1 cellular context compared by ENCODE assay signal in the genomic region with DNA sequence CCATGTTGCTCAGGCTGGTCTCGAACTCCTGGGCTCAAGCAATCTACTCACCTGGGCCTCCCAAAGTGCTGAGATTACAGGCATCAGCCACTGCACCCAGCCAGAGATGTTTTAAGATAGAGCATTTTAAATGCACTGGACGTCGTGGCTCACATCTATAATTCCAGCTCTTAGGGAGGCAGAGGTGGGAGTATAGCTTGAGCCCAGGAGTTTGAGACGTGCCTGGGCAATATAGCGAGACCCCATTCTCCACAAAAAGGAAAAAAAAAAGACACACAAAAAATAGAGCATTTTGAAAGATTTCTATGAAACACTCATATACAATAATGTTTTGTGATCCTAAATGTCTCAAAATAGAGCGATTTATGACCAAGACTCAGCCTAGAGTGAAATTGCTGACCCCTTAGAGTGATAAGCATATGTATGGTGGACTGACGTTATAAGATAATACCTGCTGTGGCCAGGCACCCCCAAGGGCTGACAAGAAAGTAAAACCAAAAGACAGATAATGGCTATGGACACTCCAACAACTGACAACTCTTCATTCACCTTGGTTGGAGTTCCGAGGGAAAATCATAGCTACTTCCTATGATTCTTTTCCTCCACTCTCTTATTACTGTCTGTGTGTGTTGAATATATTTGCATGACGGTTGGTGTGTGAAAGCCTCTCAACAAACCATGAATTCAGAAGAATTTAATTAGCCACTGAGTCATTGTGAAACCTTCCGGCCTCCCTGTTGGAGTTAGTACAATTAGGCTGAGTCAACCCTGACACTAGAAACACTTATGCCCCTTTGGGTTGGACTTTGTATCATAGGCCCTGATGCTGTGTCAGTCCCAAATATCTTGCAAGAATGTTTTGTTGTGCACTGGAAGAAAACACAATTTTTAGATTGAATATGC.
TF ChIP-seq lines count a peak whose summit lies in the region.

No MANE protein-coding gene starts in this region.

TF ChIP-seq in K562, 482 proteins besides CTCF, POLR2A, EP300 and RAD21 (continued from another document and continues in another):
- peak in 1 of 2 experiments; percentile 63; a peak in 1 of 4 replicates for TF ChIP-seq TBL1XR1 (IDR thresholded peaks at IDR 0.05; ENCODE audit: low read length in 2 of 2)
- TF ChIP-seq RBM25 (IDR thresholded peaks at IDR 0.05; ENCODE audit: low read depth, low read length, severe bottlenecking), result peak; percentile 67
- TF ChIP-seq, protein P1, sequence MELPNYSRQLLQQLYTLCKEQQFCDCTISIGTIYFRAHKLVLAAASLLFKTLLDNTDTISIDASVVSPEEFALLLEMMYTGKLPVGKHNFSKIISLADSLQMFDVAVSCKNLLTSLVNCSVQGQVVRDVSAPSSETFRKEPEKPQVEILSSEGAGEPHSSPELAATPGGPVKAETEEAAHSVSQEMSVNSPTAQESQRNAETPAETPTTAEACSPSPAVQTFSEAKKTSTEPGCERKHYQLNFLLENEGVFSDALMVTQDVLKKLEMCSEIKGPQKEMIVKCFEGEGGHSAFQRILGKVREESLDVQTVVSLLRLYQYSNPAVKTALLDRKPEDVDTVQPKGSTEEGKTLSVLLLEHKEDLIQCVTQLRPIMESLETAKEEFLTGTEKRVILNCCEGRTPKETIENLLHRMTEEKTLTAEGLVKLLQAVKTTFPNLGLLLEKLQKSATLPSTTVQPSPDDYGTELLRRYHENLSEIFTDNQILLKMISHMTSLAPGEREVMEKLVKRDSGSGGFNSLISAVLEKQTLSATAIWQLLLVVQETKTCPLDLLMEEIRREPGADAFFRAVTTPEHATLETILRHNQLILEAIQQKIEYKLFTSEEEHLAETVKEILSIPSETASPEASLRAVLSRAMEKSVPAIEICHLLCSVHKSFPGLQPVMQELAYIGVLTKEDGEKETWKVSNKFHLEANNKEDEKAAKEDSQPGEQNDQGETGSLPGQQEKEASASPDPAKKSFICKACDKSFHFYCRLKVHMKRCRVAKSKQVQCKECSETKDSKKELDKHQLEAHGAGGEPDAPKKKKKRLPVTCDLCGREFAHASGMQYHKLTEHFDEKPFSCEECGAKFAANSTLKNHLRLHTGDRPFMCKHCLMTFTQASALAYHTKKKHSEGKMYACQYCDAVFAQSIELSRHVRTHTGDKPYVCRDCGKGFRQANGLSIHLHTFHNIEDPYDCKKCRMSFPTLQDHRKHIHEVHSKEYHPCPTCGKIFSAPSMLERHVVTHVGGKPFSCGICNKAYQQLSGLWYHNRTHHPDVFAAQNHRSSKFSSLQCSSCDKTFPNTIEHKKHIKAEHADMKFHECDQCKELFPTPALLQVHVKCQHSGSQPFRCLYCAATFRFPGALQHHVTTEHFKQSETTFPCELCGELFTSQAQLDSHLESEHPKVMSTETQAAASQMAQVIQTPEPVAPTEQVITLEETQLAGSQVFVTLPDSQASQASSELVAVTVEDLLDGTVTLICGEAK (IDR thresholded peaks at IDR 0.05), result 0 out of 2 replicates have a peak, but pooled peaks have one; percentile 11
- TF ChIP-seq, protein P1 (CRISPR knock-in tag; IDR thresholded peaks at IDR 0.05), result no peak
- no peak for TF ChIP-seq NFRKB (IDR thresholded peaks at IDR 0.05; ENCODE audit: low read depth)
- TF ChIP-seq ARID1B (IDR thresholded peaks at IDR 0.05), result peak; percentile 89
- TF ChIP-seq SUPT5H (IDR thresholded peaks at IDR 0.05), result no peak
- TF ChIP-seq, protein P2, sequence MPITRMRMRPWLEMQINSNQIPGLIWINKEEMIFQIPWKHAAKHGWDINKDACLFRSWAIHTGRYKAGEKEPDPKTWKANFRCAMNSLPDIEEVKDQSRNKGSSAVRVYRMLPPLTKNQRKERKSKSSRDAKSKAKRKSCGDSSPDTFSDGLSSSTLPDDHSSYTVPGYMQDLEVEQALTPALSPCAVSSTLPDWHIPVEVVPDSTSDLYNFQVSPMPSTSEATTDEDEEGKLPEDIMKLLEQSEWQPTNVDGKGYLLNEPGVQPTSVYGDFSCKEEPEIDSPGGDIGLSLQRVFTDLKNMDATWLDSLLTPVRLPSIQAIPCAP (CRISPR knock-in tag; IDR thresholded peaks at IDR 0.05; ENCODE audit: borderline replicate concordance), result no peak
- TF ChIP-seq, protein P3, sequence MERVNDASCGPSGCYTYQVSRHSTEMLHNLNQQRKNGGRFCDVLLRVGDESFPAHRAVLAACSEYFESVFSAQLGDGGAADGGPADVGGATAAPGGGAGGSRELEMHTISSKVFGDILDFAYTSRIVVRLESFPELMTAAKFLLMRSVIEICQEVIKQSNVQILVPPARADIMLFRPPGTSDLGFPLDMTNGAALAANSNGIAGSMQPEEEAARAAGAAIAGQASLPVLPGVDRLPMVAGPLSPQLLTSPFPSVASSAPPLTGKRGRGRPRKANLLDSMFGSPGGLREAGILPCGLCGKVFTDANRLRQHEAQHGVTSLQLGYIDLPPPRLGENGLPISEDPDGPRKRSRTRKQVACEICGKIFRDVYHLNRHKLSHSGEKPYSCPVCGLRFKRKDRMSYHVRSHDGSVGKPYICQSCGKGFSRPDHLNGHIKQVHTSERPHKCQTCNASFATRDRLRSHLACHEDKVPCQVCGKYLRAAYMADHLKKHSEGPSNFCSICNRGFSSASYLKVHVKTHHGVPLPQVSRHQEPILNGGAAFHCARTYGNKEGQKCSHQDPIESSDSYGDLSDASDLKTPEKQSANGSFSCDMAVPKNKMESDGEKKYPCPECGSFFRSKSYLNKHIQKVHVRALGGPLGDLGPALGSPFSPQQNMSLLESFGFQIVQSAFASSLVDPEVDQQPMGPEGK (CRISPR knock-in tag; IDR thresholded peaks at IDR 0.05; ENCODE audit: borderline replicate concordance), result no peak
- TF ChIP-seq ZBTB17 (CRISPR knock-in tag; IDR thresholded peaks at IDR 0.05), result no peak
- TF ChIP-seq CHCHD3 (CRISPR knock-in tag; IDR thresholded peaks at IDR 0.05), result no peak
- no peak for TF ChIP-seq KAT2B (IDR thresholded peaks at IDR 0.05; ENCODE audit: low read depth, low read length)
- no peak for TF ChIP-seq CHD1 (IDR thresholded peaks at IDR 0.05; ENCODE audit: low read length)
- TF ChIP-seq ESRRA (IDR thresholded peaks at IDR 0.05; ENCODE audit: borderline replicate concordance, low read depth), result no peak
- TF ChIP-seq FOXJ2 (tag; IDR thresholded peaks at IDR 0.05), result no peak
- TF ChIP-seq HIVEP1 (CRISPR knock-in tag; IDR thresholded peaks at IDR 0.05), result no peak
- TF ChIP-seq SAP30 (IDR thresholded peaks at IDR 0.05; ENCODE audit: borderline replicate concordance, insufficient read depth, low read depth, low read length, poor library complexity, severe bottlenecking), result no peak
- TF ChIP-seq ZNF232 (CRISPR knock-in tag; IDR thresholded peaks at IDR 0.05), result no peak
- TF ChIP-seq NR2C1 (IDR thresholded peaks at IDR 0.05), result no peak
- peak; percentile 34; the same call in 1 of the 2 replicates for TF ChIP-seq NR2C1 (tag; IDR thresholded peaks at IDR 0.05)
- TF ChIP-seq ARHGAP35 (IDR thresholded peaks at IDR 0.05; ENCODE audit: partially characterized antibody), result no peak
- no peak for TF ChIP-seq WHSC1 (IDR thresholded peaks at IDR 0.05; ENCODE audit: low read length)
- no peak for TF ChIP-seq ZNF77 (CRISPR knock-in tag; IDR thresholded peaks at IDR 0.05)
- TF ChIP-seq, protein P4, sequence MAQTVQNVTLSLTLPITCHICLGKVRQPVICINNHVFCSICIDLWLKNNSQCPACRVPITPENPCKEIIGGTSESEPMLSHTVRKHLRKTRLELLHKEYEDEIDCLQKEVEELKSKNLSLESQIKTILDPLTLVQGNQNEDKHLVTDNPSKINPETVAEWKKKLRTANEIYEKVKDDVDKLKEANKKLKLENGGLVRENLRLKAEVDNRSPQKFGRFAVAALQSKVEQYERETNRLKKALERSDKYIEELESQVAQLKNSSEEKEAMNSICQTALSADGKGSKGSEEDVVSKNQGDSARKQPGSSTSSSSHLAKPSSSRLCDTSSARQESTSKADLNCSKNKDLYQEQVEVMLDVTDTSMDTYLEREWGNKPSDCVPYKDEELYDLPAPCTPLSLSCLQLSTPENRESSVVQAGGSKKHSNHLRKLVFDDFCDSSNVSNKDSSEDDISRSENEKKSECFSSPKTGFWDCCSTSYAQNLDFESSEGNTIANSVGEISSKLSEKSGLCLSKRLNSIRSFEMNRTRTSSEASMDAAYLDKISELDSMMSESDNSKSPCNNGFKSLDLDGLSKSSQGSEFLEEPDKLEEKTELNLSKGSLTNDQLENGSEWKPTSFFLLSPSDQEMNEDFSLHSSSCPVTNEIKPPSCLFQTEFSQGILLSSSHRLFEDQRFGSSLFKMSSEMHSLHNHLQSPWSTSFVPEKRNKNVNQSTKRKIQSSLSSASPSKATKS (CRISPR knock-in tag; IDR thresholded peaks at IDR 0.05), result no peak
- no peak for TF ChIP-seq HNRNPUL1 (IDR thresholded peaks at IDR 0.05; ENCODE audit: low read length)
- TF ChIP-seq FOSL1 (tag; conservative IDR thresholded peaks at IDR 0.05), result peak; percentile 85
- TF ChIP-seq, protein P5, sequence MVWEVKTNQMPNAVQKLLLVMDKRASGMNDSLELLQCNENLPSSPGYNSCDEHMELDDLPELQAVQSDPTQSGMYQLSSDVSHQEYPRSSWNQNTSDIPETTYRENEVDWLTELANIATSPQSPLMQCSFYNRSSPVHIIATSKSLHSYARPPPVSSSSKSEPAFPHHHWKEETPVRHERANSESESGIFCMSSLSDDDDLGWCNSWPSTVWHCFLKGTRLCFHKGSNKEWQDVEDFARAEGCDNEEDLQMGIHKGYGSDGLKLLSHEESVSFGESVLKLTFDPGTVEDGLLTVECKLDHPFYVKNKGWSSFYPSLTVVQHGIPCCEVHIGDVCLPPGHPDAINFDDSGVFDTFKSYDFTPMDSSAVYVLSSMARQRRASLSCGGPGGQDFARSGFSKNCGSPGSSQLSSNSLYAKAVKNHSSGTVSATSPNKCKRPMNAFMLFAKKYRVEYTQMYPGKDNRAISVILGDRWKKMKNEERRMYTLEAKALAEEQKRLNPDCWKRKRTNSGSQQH (CRISPR knock-in tag; IDR thresholded peaks at IDR 0.05), result no peak
- 0 out of 4 replicates have a peak, but pooled peaks of 1 of the 2 experiments have one; percentile 13 for TF ChIP-seq TEAD1 (CRISPR knock-in tag; IDR thresholded peaks at IDR 0.05)
- no peak for TF ChIP-seq POLR2B (IDR thresholded peaks at IDR 0.05; ENCODE audit: low read depth, partially characterized antibody)
- TF ChIP-seq KDM1A (IDR thresholded peaks at IDR 0.05), result peak in 1 of 2 experiments; percentile 54; a peak in 3 of 4 replicates
- peak; percentile 92 for TF ChIP-seq ZNF121 (CRISPR knock-in tag; conservative IDR thresholded peaks at IDR 0.05)
- TF ChIP-seq PML (IDR thresholded peaks at IDR 0.05; ENCODE audit: low read length), result peak; percentile 53
- peak; percentile 91 for TF ChIP-seq CBFA2T3 (IDR thresholded peaks at IDR 0.05)
- TF ChIP-seq, protein P6, sequence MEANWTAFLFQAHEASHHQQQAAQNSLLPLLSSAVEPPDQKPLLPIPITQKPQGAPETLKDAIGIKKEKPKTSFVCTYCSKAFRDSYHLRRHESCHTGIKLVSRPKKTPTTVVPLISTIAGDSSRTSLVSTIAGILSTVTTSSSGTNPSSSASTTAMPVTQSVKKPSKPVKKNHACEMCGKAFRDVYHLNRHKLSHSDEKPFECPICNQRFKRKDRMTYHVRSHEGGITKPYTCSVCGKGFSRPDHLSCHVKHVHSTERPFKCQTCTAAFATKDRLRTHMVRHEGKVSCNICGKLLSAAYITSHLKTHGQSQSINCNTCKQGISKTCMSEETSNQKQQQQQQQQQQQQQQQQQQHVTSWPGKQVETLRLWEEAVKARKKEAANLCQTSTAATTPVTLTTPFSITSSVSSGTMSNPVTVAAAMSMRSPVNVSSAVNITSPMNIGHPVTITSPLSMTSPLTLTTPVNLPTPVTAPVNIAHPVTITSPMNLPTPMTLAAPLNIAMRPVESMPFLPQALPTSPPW (CRISPR knock-in tag; IDR thresholded peaks at IDR 0.05), result peak; percentile 35; the same call in 1 of the 2 replicates
- TF ChIP-seq MCM7 (IDR thresholded peaks at IDR 0.05), result no peak
- no peak for TF ChIP-seq ZNF146 (CRISPR knock-in tag; IDR thresholded peaks at IDR 0.05; ENCODE audit: unreplicated experiment)
- peak; percentile 88 for TF ChIP-seq CEBPB (tag; IDR thresholded peaks at IDR 0.05)
- TF ChIP-seq MCM3 (IDR thresholded peaks at IDR 0.05), result no peak
- peak; percentile 78 for TF ChIP-seq SMARCA4 (IDR thresholded peaks at IDR 0.05)
- peak; percentile 38 for TF ChIP-seq GATA2 (CRISPR knock-in tag; IDR thresholded peaks at IDR 0.05)
- TF ChIP-seq MAFG (tag; conservative IDR thresholded peaks at IDR 0.05), result peak; percentile 26; the same call in 1 of the 2 replicates
- TF ChIP-seq FUS (optimal IDR thresholded peaks at IDR 0.05; ENCODE audit: low read depth, low read length), result no peak
- TF ChIP-seq EHMT2 (IDR thresholded peaks at IDR 0.05), result 0 out of 2 replicates have a peak, but pooled peaks have one; percentile 38
- no peak for TF ChIP-seq SAFB2 (IDR thresholded peaks at IDR 0.05; ENCODE audit: borderline replicate concordance, low read depth, low read length, severe bottlenecking)
- no peak for TF ChIP-seq PHTF2 (CRISPR knock-in tag; IDR thresholded peaks at IDR 0.05)
- no peak for TF ChIP-seq CBX3 (IDR thresholded peaks at IDR 0.05; ENCODE audit: borderline replicate concordance in 1 of 2, low read length in 2 of 2)
- TF ChIP-seq ZNF140 (CRISPR knock-in tag; IDR thresholded peaks at IDR 0.05), result no peak
- no peak for TF ChIP-seq IFI16 (CRISPR knock-in tag; IDR thresholded peaks at IDR 0.05)
- TF ChIP-seq POLR3G (IDR thresholded peaks at IDR 0.05; ENCODE audit: extremely low read depth, insufficient read length, insufficient replicate concordance), result no peak
- TF ChIP-seq ATF1 (CRISPR knock-in tag; IDR thresholded peaks at IDR 0.05), result no peak
- peak; percentile 54 for TF ChIP-seq ATF1 (tag; IDR thresholded peaks at IDR 0.05)
- no peak for TF ChIP-seq MAFK (IDR thresholded peaks at IDR 0.05; ENCODE audit: low read length)
- TF ChIP-seq SREBF2 (CRISPR knock-in tag; IDR thresholded peaks at IDR 0.05), result no peak
- no peak for TF ChIP-seq ZNF57 (CRISPR knock-in tag; IDR thresholded peaks at IDR 0.05)
